33 cellular contexts compared by ENCODE assay signal in genomic region chr12:85672436-85672835, GRCh38.
DNase-seq lines count a peak whose midpoint lies in the region; ATAC-seq and TF ChIP-seq lines count a peak whose summit lies in the region.
"Had no signal": no experiment of that assay in that cellular context is flagged by ENCODE, and none has a peak within 500 bp of the region (broad histone marks: within the 10 kb centered on the region; RNA-seq: fewer than 3 reads in every experiment).

No MANE protein-coding gene starts in this region.

- no peak for TF ChIP-seq EP300 in transverse colon (IDR thresholded peaks at IDR 0.05; ENCODE audit: low read depth)

- H3K9me3 ChIP-seq in SK-N-MC (ENCODE audit: low read depth, low read length) = no peaks in the 10 kb centered on the region
- H3K9me3 ChIP-seq in transverse colon = no peaks in the 10 kb centered on the region
- H3K9me3 ChIP-seq: A549, BE2C, Caco-2 had no signal

- no peak overlapping the region for H3K9ac ChIP-seq in SK-N-MC (ENCODE audit: insufficient read length)
- H3K9ac ChIP-seq: BLaER1; BLaER1 treated with 17β-estradiol and CSF1 and Interleukin-3, amounts not matched to agents 10 nM and 100 nM had no signal

- no peaks in the 10 kb centered on the region for H3K4me1 ChIP-seq in transverse colon
- H3K4me1 ChIP-seq: A549; BE2C; BLaER1; BLaER1 treated with 17β-estradiol and CSF1 and Interleukin-3, amounts not matched to agents 10 nM and 100 nM; Caco-2 had no signal

- TF ChIP-seq POLR2A in transverse colon (IDR thresholded peaks at IDR 0.05) = no peak

- intact Hi-C loops in left cardiac atrium (cut with DNase I) (no loop called here), transverse colon (cut with DNase I; ENCODE audit: low total_unique reads) (no loop called here)

- DNase-seq in COLO829 (ENCODE audit: low spot score) = peak; percentile 50
- peak; percentile 51 for DNase-seq in SK-MEL-5 (ENCODE audit: low read depth, low spot score)
- no peak for DNase-seq in SK-N-MC (ENCODE audit: low read depth, low spot score)
- DNase-seq in foreskin melanocyte = peak; percentile 30
- no peak for DNase-seq in left cardiac atrium
- DNase-seq in SKM-1 treated with dmso at 0.1 percent for 144 hours (lab: John Stamatoyannopoulos, UW; ENCODE audit: unreplicated experiment) = no peak
- DNase-seq in transverse colon = no peak
- DNase-seq: 8988T; ACHN; AML-193; BE2C; C1 segment of cervical spinal cord; Caco-2; Calu3; CD4-positive, alpha-beta memory T cell; CD4-positive, alpha-beta T cell; CD4-positive, CD25-positive, alpha-beta regulatory T cell; CD8-positive, alpha-beta memory T cell; CD8-positive, alpha-beta T cell; COR-L47; DMS 273 treated with DMSO at 0.1 percent for 48 hours; DMS153; DMS53; DMS79; DMS79 treated with DMSO at 0.1 percent for 48 hours; DND-41; EL had no signal

- in situ Hi-C loops in SK-MEL-5 (cut with HindIII; ENCODE audit: low pct_unique_long_range_greater_than_20kb, low sequenced_read_pairs) (no loop called here), transverse colon (cut with MboI; ENCODE audit: low pct_ligation_motif_present in 1 of 4, low pct_unique_long_range_greater_than_20kb in 1 of 4, low sequenced_read_pairs in 3 of 4) (no loop called here)

- peak overlapping the region; percentile 68 for H3K27ac ChIP-seq in SK-N-MC
- H3K27ac ChIP-seq in transverse colon = no peak overlapping the region
- H3K27ac ChIP-seq: 22Rv1; A549; BLaER1; BLaER1 treated with 17β-estradiol and CSF1 and Interleukin-3, amounts not matched to agents 10 nM and 100 nM; C4-2B had no signal

- no peak for TF ChIP-seq CTCF in transverse colon (IDR thresholded peaks at IDR 0.05)

- H3K27me3 ChIP-seq in transverse colon = no peaks in the 10 kb centered on the region
- H3K27me3 ChIP-seq: BE2C; BLaER1; BLaER1 treated with 17β-estradiol and CSF1 and Interleukin-3, amounts not matched to agents 10 nM and 100 nM had no signal

- H3K4me3 ChIP-seq in SK-N-MC = no peak overlapping the region
- no peak overlapping the region for H3K4me3 ChIP-seq in transverse colon
- H3K4me3 ChIP-seq: A549; BLaER1; BLaER1 treated with 17β-estradiol and CSF1 and Interleukin-3, amounts not matched to agents 10 nM and 100 nM had no signal

- ATAC-seq in left cardiac atrium (no peak), HG02678 (IDR thresholded peaks at IDR 0.05; ENCODE audit: unreplicated experiment) (no peak)
- ATAC-seq: A549; CD8-positive, alpha-beta T cell had no signal

- H3K36me3 ChIP-seq in SK-N-MC (ENCODE audit: insufficient read depth, low read length) = no peaks in the 10 kb centered on the region
- H3K36me3 ChIP-seq in transverse colon = no peaks in the 10 kb centered on the region
- H3K36me3 ChIP-seq: BE2C; BLaER1; BLaER1 treated with 17β-estradiol and CSF1 and Interleukin-3, amounts not matched to agents 10 nM and 100 nM had no signal

Comparison
In these comparisons a context has a peak if more than half of its experiments do, and no peak if none do; other contexts are left out.
1. DNase-seq: peak in COLO829 (single experiment), SK-MEL-5 (single experiment) and foreskin melanocyte (single experiment); none in SK-N-MC (single experiment), left cardiac atrium (single experiment), SKM-1 treated with dmso at 0.1 percent for 144 hours (single experiment) and transverse colon (single experiment).